ENCODE assay signal across 21 cellular contexts in genomic region chr7:90889644-90890043, GRCh38.
DNase-seq lines count a peak whose midpoint lies in the region; ATAC-seq, FAIRE-seq and TF ChIP-seq lines count a peak whose summit lies in the region.
"Had no signal": no experiment of that assay in that cellular context is flagged by ENCODE, and none has a peak within 500 bp of the region (broad histone marks: within the 10 kb centered on the region; RNA-seq: fewer than 3 reads in every experiment).

No MANE protein-coding gene starts in this region.

- in situ Hi-C loops in K562 (cut with MboI): no loop called here

- FAIRE-seq in K562 (lab: Jason Lieb, UNC) (no peak), islet of Langerhans (lab: Jason Lieb, UNC) (peak; percentile 13)
- FAIRE-seq: A549, GM12892, GM18507 had no signal

- no peaks in the 10 kb centered on the region for H3K9me3 ChIP-seq in breast epithelium
- H3K9me3 ChIP-seq in K562 (replicated peaks; ENCODE audit: control insufficient read depth, insufficient read depth, low read depth, low read length): no peaks in the 10 kb centered on the region
- H3K9me3 ChIP-seq: A549, Caco-2 had no signal

- no peak for ATAC-seq in K562
- ATAC-seq: A549 had no signal

- TF ChIP-seq RAD21 in K562 (CRISPR knock-in tag; conservative IDR thresholded peaks at IDR 0.05 in 1 of 2, IDR thresholded peaks at IDR 0.05 in 1 of 2): no peak

- H3K27me3 ChIP-seq in breast epithelium: no peaks in the 10 kb centered on the region
- H3K27me3 ChIP-seq in K562 (ENCODE audit: control insufficient read depth in 2 of 2, insufficient read depth in 2 of 2, low read length in 2 of 2): no peaks in the 10 kb centered on the region
- no peaks in the 10 kb centered on the region for H3K27me3 ChIP-seq in dorsolateral prefrontal cortex

- H3K9me1 ChIP-seq in K562 (ENCODE audit: control insufficient read depth, insufficient read depth, low read length): no peaks in the 10 kb centered on the region

- H3K4me3 ChIP-seq in breast epithelium: no peak overlapping the region
- no peak overlapping the region for H3K4me3 ChIP-seq in K562
- H3K4me3 ChIP-seq in dorsolateral prefrontal cortex: no peak overlapping the region
- H3K4me3 ChIP-seq: A549, GM23248 had no signal

- intact Hi-C loops in MCF 10A (cut with micrococcal nuclease) (no loop called here), breast epithelium (cut with DNase I; ENCODE audit: low total_unique reads) (no loop called here), K562 (cut with micrococcal nuclease) (no loop called here), dorsolateral prefrontal cortex (cut with DNase I) (no loop called here)

- H3K4me1 ChIP-seq in breast epithelium: no peaks in the 10 kb centered on the region
- no peaks in the 10 kb centered on the region for H3K4me1 ChIP-seq in K562 (replicated peaks in 1 of 2; ENCODE audit: control insufficient read depth in 2 of 2, insufficient read depth in 2 of 2, low read length in 2 of 2)
- H3K4me1 ChIP-seq: A549, Caco-2 had no signal

- H3K27ac ChIP-seq in breast epithelium (no peak overlapping the region), K562 (ENCODE audit: extremely low read depth, low read depth, low read length) (no peak overlapping the region), dorsolateral prefrontal cortex (no peak overlapping the region)
- H3K27ac ChIP-seq: 22Rv1, A549, C4-2B, GM23248, HL-60 had no signal

- no peak overlapping the region for H3K4me2 ChIP-seq in K562 (ENCODE audit: insufficient read depth, low read length)
- H3K4me2 ChIP-seq: A549 had no signal

- DNase-seq in MCF 10A (ENCODE audit: unreplicated experiment) (no peak), breast epithelium (ENCODE audit: low spot score in 2 of 2) (no peak), K562 (ENCODE audit: extremely low read depth in 1 of 4, low spot score in 3 of 4) (no peak), iPS-NIHi7 (ENCODE audit: extremely low spot score) (no peak), dorsolateral prefrontal cortex (no peak)
- no peak for DNase-seq in activated CD8-positive, alpha-beta memory T cell treated with anti-CD3 and anti-CD28 coated beads, Interleukin-2, amount 50 U/mL, for 48 hours
- DNase-seq: AML-193; Caco-2; CD4-positive, alpha-beta T cell; DMS153; DMS79; GDM1; GM23248; HCEC 1CT had no signal

- TF ChIP-seq EP300 in K562 (IDR thresholded peaks at IDR 0.05; ENCODE audit: low read length): no peak

- WGBS in K562 (ENCODE audit: insufficient coverage, low coverage, missing lambda C conversion rate): 0% methylated on average over 1 of the region's 1 CpG

- CTCF ChIA-PET in MCF 10A (lab: Yijun Ruan, JAX) (interaction anchor here (0.8 kb wide), 1 partner anchor 75 kb away, joined by 5 read pairs; no protein-coding TSS in a partner anchor), K562 (lab: Yijun Ruan, JAX; ENCODE audit: low intra/inter-chr PET ratio) (no interaction called here)

- no peaks in the 10 kb centered on the region for H4K20me1 ChIP-seq in K562 (replicated peaks; ENCODE audit: control insufficient read depth, insufficient read depth, low read length)

- POLR2A ChIA-PET in MCF 10A (lab: Yijun Ruan, JAX): no interaction called here
- POLR2A ChIA-PET in K562 (lab: Yijun Ruan, JAX): no interaction called here

- TF ChIP-seq POLR2A in breast epithelium (IDR thresholded peaks at IDR 0.05): no peak
- TF ChIP-seq POLR2A in K562 (conservative IDR thresholded peaks at IDR 0.05): no peak

- no peak for TF ChIP-seq CTCF in MCF 10A (IDR thresholded peaks at IDR 0.05; ENCODE audit: unreplicated experiment)
- TF ChIP-seq CTCF in breast epithelium (IDR thresholded peaks at IDR 0.05): no peak
- TF ChIP-seq CTCF in K562 (IDR thresholded peaks at IDR 0.05 in 2 of 3, conservative IDR thresholded peaks at IDR 0.05 in 1 of 3; ENCODE audit: insufficient read depth in 2 of 3, low read depth in 1 of 3, low read length in 3 of 3): no peak
- TF ChIP-seq CTCF in dorsolateral prefrontal cortex (IDR thresholded peaks at IDR 0.05 in 54 of 56, conservative IDR thresholded peaks at IDR 0.05 in 2 of 56; ENCODE audit: low read depth in 1 of 56, partially characterized antibody in 56 of 56): no peak

- H3K4me3 Mint-ChIP-seq in MCF 10A (ENCODE audit: unreplicated experiment): no peak overlapping the region
- H3K4me3 Mint-ChIP-seq: CD4-positive, alpha-beta T cell had no signal

- no peak overlapping the region for H2AFZ ChIP-seq in K562 (ENCODE audit: low read depth, low read length)
- H2AFZ ChIP-seq: GM23248 had no signal

- BruUV-seq in MCF 10A (replicated peaks; lab: Mats Ljungman, UMichigan) (no TSS peak), K562 (replicated peaks; lab: Mats Ljungman, UMichigan) (no TSS peak)

- H3K27ac Mint-ChIP-seq in MCF 10A (ENCODE audit: low read depth, unreplicated experiment): peak overlapping the region; percentile 54
- H3K27ac Mint-ChIP-seq: CD4-positive, alpha-beta T cell had no signal

- no peaks in the 10 kb centered on the region for H3K9me3 Mint-ChIP-seq in MCF 10A (ENCODE audit: unreplicated experiment)

- no peak overlapping the region for H3K9ac ChIP-seq in K562 (ENCODE audit: insufficient read depth in 1 of 2, low read depth in 2 of 2, low read length in 2 of 2)
- H3K9ac ChIP-seq: GM23248 had no signal

- H3K36me3 Mint-ChIP-seq in MCF 10A (ENCODE audit: insufficient read depth, unreplicated experiment): no peaks in the 10 kb centered on the region

- peaks cover 7% of the 10 kb centered on the region for H3K4me1 Mint-ChIP-seq in MCF 10A (ENCODE audit: insufficient read depth, unreplicated experiment)

- H3K27me3 Mint-ChIP-seq in MCF 10A (ENCODE audit: insufficient read depth, unreplicated experiment): no peaks in the 10 kb centered on the region
- H3K27me3 Mint-ChIP-seq: CD4-positive, alpha-beta T cell had no signal

- no peaks in the 10 kb centered on the region for H3K79me2 ChIP-seq in K562 (ENCODE audit: control insufficient read depth, insufficient read depth, low read length)

- H3K36me3 ChIP-seq in breast epithelium (no peaks in the 10 kb centered on the region), K562 (ENCODE audit: control insufficient read depth, insufficient read depth, low read length) (no peaks in the 10 kb centered on the region)

TF ChIP-seq in K562, 482 proteins besides CTCF, POLR2A, EP300 and RAD21:
- TF ChIP-seq CEBPG (CRISPR knock-in tag; IDR thresholded peaks at IDR 0.05) (no peak), CEBPG (tag; conservative IDR thresholded peaks at IDR 0.05 in 1 of 2, IDR thresholded peaks at IDR 0.05 in 1 of 2) (peak in 1 of 2 experiments; percentile 51; a peak in 1 of 4 replicates), ZNF785 (CRISPR knock-in tag; IDR thresholded peaks at IDR 0.05) (no peak), ATF3 (IDR thresholded peaks at IDR 0.05) (peak; percentile 48), ATF3 (CRISPR knock-in tag; conservative IDR thresholded peaks at IDR 0.05) (no peak)
